1 cellular context compared by ENCODE assay signal in genomic region chr15:92869977-92870644, GRCh38.
TF ChIP-seq lines count a peak whose summit lies in the region.

No MANE protein-coding gene starts in this region.

TF ChIP-seq in HepG2, 621 proteins besides CTCF, POLR2A, EP300 and RAD21 (continued from another document):
- TF ChIP-seq CSRNP1 (CRISPR knock-in tag; IDR thresholded peaks at IDR 0.05), result no peak
- no peak for TF ChIP-seq ZNF282 (IDR thresholded peaks at IDR 0.05; ENCODE audit: partially characterized antibody)
- no peak for TF ChIP-seq TSC22D2 (CRISPR knock-in tag; IDR thresholded peaks at IDR 0.05; ENCODE audit: borderline replicate concordance)
- TF ChIP-seq LBX2 (CRISPR knock-in tag; IDR thresholded peaks at IDR 0.05; ENCODE audit: borderline replicate concordance), result no peak
- TF ChIP-seq HNRNPK (IDR thresholded peaks at IDR 0.05; ENCODE audit: low read depth, low read length, poor library complexity, severe bottlenecking), result no peak
